29 cellular contexts compared by ENCODE assay signal in the genomic region with DNA sequence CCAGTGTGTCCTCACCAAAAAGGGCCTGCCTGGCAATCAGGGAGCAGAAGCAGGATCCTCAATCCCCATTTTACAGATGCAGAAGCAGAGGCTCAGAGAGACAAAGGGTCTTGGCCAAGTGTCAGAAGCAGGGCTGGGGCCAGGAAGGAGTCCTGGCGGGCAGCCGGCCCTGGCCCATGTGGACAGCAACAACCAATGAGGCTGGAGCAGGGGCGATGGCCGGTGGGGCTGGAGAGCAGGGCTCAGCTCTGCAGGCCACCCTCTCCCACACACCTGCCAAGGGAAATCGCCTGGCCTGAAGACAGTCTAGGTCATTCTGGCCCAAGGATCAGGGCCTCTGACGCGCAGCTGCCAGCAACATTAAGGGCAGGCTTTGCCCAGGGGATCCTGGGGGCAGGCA.
"Had no signal": no experiment of that assay in that cellular context is flagged by ENCODE, and none has a peak within 500 bp of the region (broad histone marks: within the 10 kb centered on the region; RNA-seq: fewer than 3 reads in every experiment).

No MANE protein-coding gene starts in this region.

- H3K27me3 ChIP-seq: left lung, pancreas, sigmoid colon, testis, thyroid gland, transverse colon, upper lobe of left lung, vagina had no signal

- ATAC-seq: heart left ventricle; left colon; left lung; naive thymus-derived CD4-positive, alpha-beta T cell; natural killer cell treated with Interleukin-12 subunit alpha and Interleukin-12 subunit beta and Interleukin-15 and Interleukin-18, amount 100 ng/mL, for 72 hours; pancreas; right cardiac atrium; stimulated activated effector memory CD8-positive, alpha-beta T cell treated with anti-CD3 and anti-CD28 coated beads, Interleukin-12 subunit alpha, Interleukin-12 subunit beta, amount 100 ng/mL, for 72 hours; stimulated activated naive CD8-positive, alpha-beta T cell treated with anti-CD3 and anti-CD28 coated beads, Interleukin-15, amount 100 ng/mL, for 72 hours had no signal

- H3K4me3 ChIP-seq: heart left ventricle, left lung, lung, pancreas, prostate gland, sigmoid colon, spleen, testis, thyroid gland, transverse colon, upper lobe of left lung, vagina had no signal

- H3K27ac Mint-ChIP-seq: immature natural killer cell; mesothelial cell of epicardium; natural killer cell treated with Interleukin-12 subunit alpha and Interleukin-12 subunit beta and Interleukin-15 and Interleukin-18, amount 100 ng/mL, for 72 hours; stimulated activated effector memory CD8-positive, alpha-beta T cell treated with anti-CD3 and anti-CD28 coated beads, Interleukin-12 subunit alpha, Interleukin-12 subunit beta, amount 100 ng/mL, for 72 hours had no signal

- H3K27me3 Mint-ChIP-seq: naive thymus-derived CD4-positive, alpha-beta T cell; stimulated activated naive CD8-positive, alpha-beta T cell treated with anti-CD3 and anti-CD28 coated beads, Interleukin-15, amount 100 ng/mL, for 72 hours had no signal

- FAIRE-seq: islet of Langerhans, pancreas, small intestine had no signal

- H3K36me3 ChIP-seq: left lung, pancreas, prostate gland, thyroid gland, transverse colon had no signal

- H3K36me3 Mint-ChIP-seq: immature natural killer cell; natural killer cell treated with Interleukin-12 subunit alpha and Interleukin-12 subunit beta and Interleukin-15 and Interleukin-18, amount 100 ng/mL, for 72 hours; stimulated activated effector memory CD8-positive, alpha-beta T cell treated with anti-CD3 and anti-CD28 coated beads, Interleukin-12 subunit alpha, Interleukin-12 subunit beta, amount 100 ng/mL, for 72 hours had no signal

- DNase-seq: hypothalamus; immature natural killer cell; left colon; mesendoderm; naive thymus-derived CD4-positive, alpha-beta T cell; nucleus accumbens; posterior cingulate gyrus; retina; sigmoid colon; small intestine; spleen; stimulated activated CD4-positive, alpha-beta T cell treated with anti-CD3 and anti-CD28 coated beads, Interleukin-4, amount 100 ng/mL, for 24 hours; stimulated activated naive CD4-positive, alpha-beta T cell treated with Interleukin-2 at 50 U/mL for 16 hours; stimulated activated naive CD8-positive, alpha-beta T cell treated with anti-CD3 and anti-CD28 coated beads, Interleukin-15, amount 100 ng/mL, for 72 hours; testis; thyroid gland; transverse colon; upper lobe of left lung had no signal

- H3K27ac ChIP-seq: heart left ventricle, left lung, pancreas, prostate gland, sigmoid colon, spleen, testis, thyroid gland, transverse colon, upper lobe of left lung, vagina had no signal

- H3K9me3 Mint-ChIP-seq: mesothelial cell of epicardium; natural killer cell treated with Interleukin-12 subunit alpha and Interleukin-12 subunit beta and Interleukin-15 and Interleukin-18, amount 100 ng/mL, for 72 hours; stimulated activated naive CD8-positive, alpha-beta T cell treated with anti-CD3 and anti-CD28 coated beads, Interleukin-15, amount 100 ng/mL, for 72 hours had no signal

- H3K4me3 Mint-ChIP-seq: immature natural killer cell; mesothelial cell of epicardium; naive thymus-derived CD4-positive, alpha-beta T cell; natural killer cell treated with Interleukin-12 subunit alpha and Interleukin-12 subunit beta and Interleukin-15 and Interleukin-18, amount 100 ng/mL, for 72 hours; stimulated activated effector memory CD8-positive, alpha-beta T cell treated with anti-CD3 and anti-CD28 coated beads, Interleukin-12 subunit alpha, Interleukin-12 subunit beta, amount 100 ng/mL, for 72 hours; stimulated activated naive CD8-positive, alpha-beta T cell treated with anti-CD3 and anti-CD28 coated beads, Interleukin-15, amount 100 ng/mL, for 72 hours had no signal

- H3K4me1 ChIP-seq: heart left ventricle, left lung, pancreas, prostate gland, sigmoid colon, testis, transverse colon, upper lobe of left lung, vagina had no signal

- H3K9me3 ChIP-seq: pancreas, prostate gland, sigmoid colon, testis, thyroid gland, transverse colon, upper lobe of left lung, vagina had no signal
